ENCODE assay signal across 8 cellular contexts in genomic region chr9:112844771-112845542, GRCh38. TPM values are rescaled to one million over a fixed set of nuclear protein-coding genes. Genes with fewer than 3 reads are reported as not detected.
DNase-seq lines count a peak whose midpoint lies in the region; ATAC-seq and TF ChIP-seq lines count a peak whose summit lies in the region.

No MANE protein-coding gene starts in this region.

- peak overlapping the region; percentile 60 for H3K4ac ChIP-seq in mesendoderm (ENCODE audit: low read depth, low read length)

- H3K4me2 ChIP-seq in mesendoderm (ENCODE audit: low read length) = no peak overlapping the region

- H3K36me3 ChIP-seq in mesendoderm (ENCODE audit: control insufficient read depth, insufficient read depth, low read length) = no peaks in the 10 kb centered on the region

- POLR2A ChIA-PET in AG04449 (lab: Yijun Ruan, JAX) = no interaction called here

- H3K79me1 ChIP-seq in mesendoderm (ENCODE audit: low read length) = no peaks in the 10 kb centered on the region

- no peak overlapping the region for H2BK120ac ChIP-seq in mesendoderm (ENCODE audit: low read depth, low read length)

- TF ChIP-seq CTCF in AG04449 (IDR thresholded peaks at IDR 0.05; ENCODE audit: insufficient read depth, low read length, missing control alignments) = peak; percentile 92

- no CpG with 5 or more reads among the region's 15 CpGs for WGBS in mesendoderm (ENCODE audit: extremely low coverage, insufficient coverage, low lambda C conversion rate)

- no peak overlapping the region for H2BK5ac ChIP-seq in mesendoderm (ENCODE audit: low read length)

- peak overlapping the region; percentile 26 for H3K18ac ChIP-seq in mesendoderm (ENCODE audit: low read length)

- H3K56ac ChIP-seq in mesendoderm (ENCODE audit: low read length) = no peak overlapping the region

- DNase-seq in AG04449 (ENCODE audit: low read depth, low spot score) (no peak), NCI-H69 (lab: John Stamatoyannopoulos, UW) (peak; percentile 76), ecto neural progenitor cell (ENCODE audit: low spot score) (peak; percentile 80), mesendoderm (peak; percentile 72)
- peak; percentile 57 to 59 for DNase-seq in activated CD4-positive, alpha-beta T cell treated with anti-CD3 and anti-CD28 coated beads, Interleukin-2, amount 50 U/mL, for 4 hours
- peak; percentile 65 to 68 for DNase-seq in stimulated activated CD8-positive, alpha-beta memory T cell treated with anti-CD3 and anti-CD28 coated beads, Interleukin-2, amount 100 ng/mL, for 48 hours (ENCODE audit: low read depth in 2 of 2)

- H3K79me2 ChIP-seq in mesendoderm (ENCODE audit: control insufficient read depth, insufficient read depth, low read length) = no peaks in the 10 kb centered on the region

- ATAC-seq in GM18867 (IDR thresholded peaks at IDR 0.05; ENCODE audit: unreplicated experiment) = peak; percentile 73
- ATAC-seq in HG03139 (IDR thresholded peaks at IDR 0.05; ENCODE audit: unreplicated experiment) = peak; percentile 76

- CTCF ChIA-PET in AG04449 (lab: Yijun Ruan, JAX) = interaction anchor here (0.7 to 9.4 kb wide), 26 partner anchors 10 to 126 kb away, joined by 3 to 264 read pairs (median 4); partner anchors contain the start of gene SNX30

- H4K8ac ChIP-seq in mesendoderm (ENCODE audit: low read depth, low read length) = no peak overlapping the region

- no peak overlapping the region for H2AK5ac ChIP-seq in mesendoderm (ENCODE audit: low read length)

- H3K9ac ChIP-seq in mesendoderm (ENCODE audit: low read length) = no peak overlapping the region

- peaks cover 4% of the 10 kb centered on the region for H3K4me1 ChIP-seq in mesendoderm (ENCODE audit: control insufficient read depth, low read depth, low read length)

- no peak overlapping the region for H4K5ac ChIP-seq in mesendoderm (ENCODE audit: low read length)

- no peaks in the 10 kb centered on the region for H3K27me3 ChIP-seq in mesendoderm (ENCODE audit: insufficient read depth, low read length, poor library complexity)

- H2BK15ac ChIP-seq in mesendoderm (replicated peaks; ENCODE audit: low read depth) = no peak overlapping the region

- no peak overlapping the region for H3K4me3 ChIP-seq in AG04449 (ENCODE audit: low read depth, low read length)
- no peak overlapping the region for H3K4me3 ChIP-seq in mesendoderm (ENCODE audit: low read length)

- H3K23ac ChIP-seq in mesendoderm (ENCODE audit: low read length) = no peak overlapping the region

- no peak overlapping the region for H3K27ac ChIP-seq in mesendoderm (ENCODE audit: low read depth, low read length)

RNA-seq across cellular contexts. Expression of gene SLC46A2, which starts 45.7 kb away (rescaled TPM):
- 0.01 TPM for polyA plus RNA-seq in mesendoderm (2013, experiment 1 of 2)
- not detected for polyA plus RNA-seq in mesendoderm (2013, experiment 2 of 2)
